10 cellular contexts compared by ENCODE assay signal in genomic region chr7:128962837-128963236, GRCh38. TPM values are rescaled to one million over a fixed set of nuclear protein-coding genes. Genes with fewer than 3 reads are reported as not detected.
DNase-seq lines count a peak whose midpoint lies in the region; ATAC-seq and TF ChIP-seq lines count a peak whose summit lies in the region.
"Had no signal": no experiment of that assay in that cellular context is flagged by ENCODE, and none has a peak within 500 bp of the region (broad histone marks: within the 10 kb centered on the region; RNA-seq: fewer than 3 reads in every experiment).

No MANE protein-coding gene starts in this region.

- H3K4me1 Mint-ChIP-seq in MCF 10A (ENCODE audit: insufficient read depth, unreplicated experiment) = peaks cover 24% of the 10 kb centered on the region
- no peaks in the 10 kb centered on the region for H3K4me1 Mint-ChIP-seq in effector memory CD8-positive, alpha-beta T cell (ENCODE audit: low read depth in 2 of 2)

- CTCF ChIA-PET in MCF 10A (lab: Yijun Ruan, JAX) = interaction anchor here (0.5 to 1.1 kb wide), 3 partner anchors 12 to 92 kb away, joined by 3 read pairs; partner anchors contain the start of gene TNPO3

- intact Hi-C loops in MCF 10A (cut with micrococcal nuclease) (no loop called here), breast epithelium (cut with DNase I; ENCODE audit: low total_unique reads) (no loop called here)

- no peak overlapping the region for H3K4me3 Mint-ChIP-seq in MCF 10A (ENCODE audit: unreplicated experiment)
- H3K4me3 Mint-ChIP-seq in effector memory CD8-positive, alpha-beta T cell = no peak overlapping the region

- no peaks in the 10 kb centered on the region for H3K27me3 Mint-ChIP-seq in MCF 10A (ENCODE audit: insufficient read depth, unreplicated experiment)
- H3K27me3 Mint-ChIP-seq in effector memory CD8-positive, alpha-beta T cell = no peaks in the 10 kb centered on the region

- peak; percentile 4 for ATAC-seq in HG03060 (IDR thresholded peaks at IDR 0.05; ENCODE audit: low read depth, unreplicated experiment)
- no peak for ATAC-seq in effector memory CD8-positive, alpha-beta T cell (replicated peaks)

- no peaks in the 10 kb centered on the region for H3K4me1 ChIP-seq in breast epithelium

- DNase-seq in MCF 10A (ENCODE audit: unreplicated experiment) (peak; percentile 66), breast epithelium (ENCODE audit: low spot score in 2 of 2) (no peak), dedifferentiated amniotic fluid mesenchymal stem cell (ENCODE audit: extremely low spot score) (no peak), T-helper 9 cell (no peak), DMS114 treated with DMSO at 0.1 percent for 48 hours (lab: John Stamatoyannopoulos, UW; ENCODE audit: unreplicated experiment) (no peak), COR-L47 (lab: John Stamatoyannopoulos, UW) (no peak)
- no peak for DNase-seq in effector memory CD8-positive, alpha-beta T cell
- DNase-seq: C1 segment of cervical spinal cord, NCI-H2081 treated with DMSO at 0.1 percent for 48 hours had no signal

- H3K9me3 Mint-ChIP-seq in MCF 10A (ENCODE audit: unreplicated experiment) = peaks cover 7% of the 10 kb centered on the region
- H3K9me3 Mint-ChIP-seq in effector memory CD8-positive, alpha-beta T cell = no peaks in the 10 kb centered on the region

- peak overlapping the region; percentile 74 for H3K27ac Mint-ChIP-seq in MCF 10A (ENCODE audit: low read depth, unreplicated experiment)
- H3K27ac Mint-ChIP-seq in effector memory CD8-positive, alpha-beta T cell = peak overlapping the region; percentile 39 to 56

- peaks cover 63% of the 10 kb centered on the region for H3K36me3 Mint-ChIP-seq in MCF 10A (ENCODE audit: insufficient read depth, unreplicated experiment)
- H3K36me3 Mint-ChIP-seq in effector memory CD8-positive, alpha-beta T cell (ENCODE audit: insufficient read depth) = peaks cover 74% of the 10 kb centered on the region

- POLR2A ChIA-PET in MCF 10A (lab: Yijun Ruan, JAX) = interaction anchor here (0.7 to 2.0 kb wide), 14 partner anchors 11 to 392 kb away, joined by 3 to 13 read pairs (median 4); partner anchors contain the start of genes ATP6V1F, IRF5 and TNPO3

- no peak for TF ChIP-seq POLR2A in breast epithelium (IDR thresholded peaks at IDR 0.05)

- no peaks in the 10 kb centered on the region for H3K9me3 ChIP-seq in breast epithelium

- H3K4me3 ChIP-seq in breast epithelium = no peak overlapping the region

- no peaks in the 10 kb centered on the region for H3K36me3 ChIP-seq in breast epithelium

- TF ChIP-seq CTCF in MCF 10A (IDR thresholded peaks at IDR 0.05; ENCODE audit: unreplicated experiment) (no peak), breast epithelium (IDR thresholded peaks at IDR 0.05) (no peak)

- BruUV-seq in MCF 10A (replicated peaks; lab: Mats Ljungman, UMichigan) = no TSS peak

- H3K27ac ChIP-seq in breast epithelium = no peak overlapping the region

- no peaks in the 10 kb centered on the region for H3K27me3 ChIP-seq in breast epithelium

RNA-seq across cellular contexts. Expression of gene IRF5, which starts 25.1 kb away (rescaled TPM):
- total RNA-seq in MCF 10A (2022) (7.5 and 10.1 TPM in 2 replicates), breast epithelium (10 to 100 TPM in 2 of 3 donors, 1 to 10 TPM in 1; 4.6 to 19.4 (median 11.1) TPM)

RNA-seq across cellular contexts. Expression of gene KCP, which starts 52.3 kb away (rescaled TPM):
- total RNA-seq in MCF 10A (2022) (0.42 and 0.68 TPM in 2 replicates), breast epithelium (1 to 10 TPM in 1 of 3 donors, under 1 TPM in 2; 0.33 to 2.2 (median 0.88) TPM)
